ENCODE assay signal across 19 cellular contexts in the genomic region with DNA sequence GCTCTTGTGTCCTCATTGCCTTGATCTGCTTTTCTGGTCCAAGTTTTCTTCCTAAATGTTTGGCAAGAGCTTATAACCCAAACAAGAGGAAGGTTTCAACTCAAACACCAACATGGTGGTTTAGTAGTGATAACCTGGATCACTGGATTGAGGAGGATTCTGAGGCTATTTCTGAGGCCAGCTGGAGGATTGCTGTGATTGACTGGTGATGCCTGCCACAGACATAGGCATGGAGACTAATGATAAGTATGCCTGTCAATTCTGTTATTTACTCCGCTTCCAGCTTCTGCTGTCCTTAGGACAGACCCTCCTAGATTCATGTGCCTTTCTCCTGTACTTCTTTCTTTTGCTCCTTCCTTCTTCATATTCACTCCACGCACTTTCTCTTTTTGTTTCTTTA.
DNase-seq lines count a peak whose midpoint lies in the region; ATAC-seq, FAIRE-seq and TF ChIP-seq lines count a peak whose summit lies in the region.
"Had no signal": no experiment of that assay in that cellular context is flagged by ENCODE, and none has a peak within 500 bp of the region (broad histone marks: within the 10 kb centered on the region; RNA-seq: fewer than 3 reads in every experiment).

No MANE protein-coding gene starts in this region.

- H3K27ac ChIP-seq in H9 (ENCODE audit: insufficient read length, low read depth, low read length) (peak overlapping the region; percentile 61), H1 (ENCODE audit: low read depth, low read length) (peak overlapping the region; percentile 24; the same call in 1 of the 2 replicates), mesodermal cell (ENCODE audit: low read depth, low read length, severe bottlenecking) (peak overlapping the region; percentile 73), substantia nigra (ENCODE audit: low read depth, low read length, poor library complexity, severe bottlenecking) (no peak overlapping the region)
- H3K27ac ChIP-seq: A549, KMS-11 had no signal

- no peak overlapping the region for H2BK20ac ChIP-seq in H9 (ENCODE audit: low read depth, low read length, poor library complexity, severe bottlenecking)
- H2BK20ac ChIP-seq in H1 (ENCODE audit: low read length): no peak overlapping the region

- DNase-seq in H9 (no peak), H1 (ENCODE audit: low read depth in 1 of 2, low spot score in 2 of 2) (no peak), substantia nigra (lab: John Stamatoyannopoulos, UW) (no peak)
- no peak for DNase-seq in activated T-helper 2 cell treated with anti-CD3 and anti-CD28 coated beads, Interferon-gamma antibody, Interleukin-2, Interleukin-4, amounts not matched to agents 10 μg/mL and 5 μg/mL and 100 μg/mL, durations not matched to agents 14 hours and 24 hours and 36 hours (ENCODE audit: low spot score)
- no peak for DNase-seq in NK-92 treated with Interleukin-12 subunit alpha and Interleukin-12 subunit beta, amount 100 ng/mL, for 24 hours (lab: John Stamatoyannopoulos, UW)
- DNase-seq: CD4-positive, CD25-positive, alpha-beta regulatory T cell; DMS79; HCEC 1CT; NCI-H1105 treated with DMSO at 0.1 percent for 48 hours; NCI-H2029 treated with DMSO at 0.1 percent for 48 hours; NCI-H226; NCI-H510A treated with DMSO at 0.1 percent for 48 hours; NCI-H774 had no signal

- no peaks in the 10 kb centered on the region for H3K9me3 Mint-ChIP-seq in H9
- H3K9me3 Mint-ChIP-seq in activated T-helper 2 cell treated with anti-CD3 and anti-CD28 coated beads, Interferon-gamma antibody, Interleukin-2, Interleukin-4, amounts not matched to agents 10 μg/mL and 5 μg/mL and 100 μg/mL, durations not matched to agents 14 hours and 24 hours and 36 hours: no peaks in the 10 kb centered on the region

- H3K18ac ChIP-seq in H9 (ENCODE audit: insufficient read length, low read depth, low read length) (peak overlapping the region; percentile 86), H1 (ENCODE audit: extremely low read depth, low read length) (peak overlapping the region; percentile 64; the same call in 1 of the 2 replicates)

- peak overlapping the region; percentile 85 for H3T11ph ChIP-seq in H9 (ENCODE audit: low read length)

- no peak for TF ChIP-seq RAD21 in H1 (IDR thresholded peaks at IDR 0.05 in 1 of 2, conservative IDR thresholded peaks at IDR 0.05 in 1 of 2; ENCODE audit: low read depth in 2 of 2, low read length in 2 of 2)

- H3K4me2 ChIP-seq in H9 (ENCODE audit: insufficient read depth, insufficient read length, low read length) (no peak overlapping the region), Loucy (ENCODE audit: low read depth, low read length, poor library complexity, severe bottlenecking) (peak overlapping the region; percentile 2), H1 (ENCODE audit: insufficient read depth in 1 of 2, low read depth in 2 of 2, low read length in 2 of 2) (peak overlapping the region; percentile 32 to 46; a peak in 3 of 4 replicates)
- H3K4me2 ChIP-seq: A549, KMS-11 had no signal

- ATAC-seq in HG02588 (IDR thresholded peaks at IDR 0.05; ENCODE audit: unreplicated experiment): no peak
- ATAC-seq: A549, Right ventricle myocardium inferior had no signal

- H2AFZ ChIP-seq in H9 (ENCODE audit: low read length): no peak overlapping the region
- peak overlapping the region; percentile 44; the same call in 1 of the 2 replicates for H2AFZ ChIP-seq in Loucy (ENCODE audit: low read length)
- no peak overlapping the region for H2AFZ ChIP-seq in H1 (ENCODE audit: low read length)

- H2AK5ac ChIP-seq in H9 (ENCODE audit: insufficient read length, low read length) (peak overlapping the region; percentile 51), H1 (ENCODE audit: low read depth, low read length) (peak overlapping the region; percentile 82; the same call in 1 of the 2 replicates)

- H3K9ac ChIP-seq in H9 (ENCODE audit: extremely low read depth, insufficient read length, low read length): no peak overlapping the region
- H3K9ac ChIP-seq in Loucy (ENCODE audit: low read depth, low read length, poor library complexity, severe bottlenecking): no peak overlapping the region
- 0 out of 7 replicates have a peak overlapping the region, but pooled peaks of 1 of the 4 experiments have one; percentile 19 for H3K9ac ChIP-seq in H1 (replicated peaks in 1 of 4; ENCODE audit: extremely low read depth in 1 of 4, low read depth in 3 of 4, low read length in 3 of 4)
- H3K9ac ChIP-seq: KMS-11 had no signal

- no peaks in the 10 kb centered on the region; the same call in 1 of the 2 replicates for H3K27me3 Mint-ChIP-seq in H9 (ENCODE audit: low read depth)
- H3K27me3 Mint-ChIP-seq in activated T-helper 2 cell treated with anti-CD3 and anti-CD28 coated beads, Interferon-gamma antibody, Interleukin-2, Interleukin-4, amounts not matched to agents 10 μg/mL and 5 μg/mL and 100 μg/mL, durations not matched to agents 14 hours and 24 hours and 36 hours (ENCODE audit: low read depth): peaks cover 6% of the 10 kb centered on the region
- H3K27me3 Mint-ChIP-seq: CD4-positive, CD25-positive, alpha-beta regulatory T cell had no signal

- H4K91ac ChIP-seq in H9 (ENCODE audit: insufficient read length, low read depth, low read length) (no peak overlapping the region), H1 (replicated peaks; ENCODE audit: insufficient read length, low read length) (no peak overlapping the region)

- H3K9me2 ChIP-seq in Loucy (replicated peaks; ENCODE audit: low read depth, low read length): no peaks in the 10 kb centered on the region

- peak overlapping the region; percentile 74 to 94 (median 88); a peak in 6 of 7 replicates for H3K27ac Mint-ChIP-seq in H9
- H3K27ac Mint-ChIP-seq in activated T-helper 2 cell treated with anti-CD3 and anti-CD28 coated beads, Interferon-gamma antibody, Interleukin-2, Interleukin-4, amounts not matched to agents 10 μg/mL and 5 μg/mL and 100 μg/mL, durations not matched to agents 14 hours and 24 hours and 36 hours: no peak overlapping the region
- H3K27ac Mint-ChIP-seq: CD4-positive, CD25-positive, alpha-beta regulatory T cell had no signal

- H3K9me3 ChIP-seq in H9 (ENCODE audit: control insufficient read depth, low read depth, low read length): no peaks in the 10 kb centered on the region
- no peaks in the 10 kb centered on the region for H3K9me3 ChIP-seq in Loucy (ENCODE audit: insufficient read depth, low read depth, low read length)
- no peaks in the 10 kb centered on the region for H3K9me3 ChIP-seq in H1 (ENCODE audit: insufficient read depth in 2 of 2, low read depth in 1 of 2, low read length in 1 of 2)
- H3K9me3 ChIP-seq in mesodermal cell (ENCODE audit: control insufficient read depth, low read length): no peaks in the 10 kb centered on the region
- H3K9me3 ChIP-seq: A549 had no signal

- H4K20me1 ChIP-seq in H9 (ENCODE audit: control insufficient read depth, insufficient read depth, insufficient read length): no peaks in the 10 kb centered on the region
- H4K20me1 ChIP-seq in Loucy (ENCODE audit: insufficient read depth, low read length, poor library complexity, severe bottlenecking): no peaks in the 10 kb centered on the region
- no peaks in the 10 kb centered on the region for H4K20me1 ChIP-seq in H1 (replicated peaks in 1 of 2; ENCODE audit: control insufficient read depth in 1 of 2, insufficient read depth in 2 of 2, low read length in 2 of 2)

- CTCF ChIA-PET in H1 (lab: Charles Lee; ENCODE audit: partially characterized antibody): interaction anchor here (0.8 to 3.3 kb wide), 8 partner anchors 10 to 741 kb away, joined by 3 to 14 read pairs (median 3); no protein-coding TSS in a partner anchor

- H3K23me2 ChIP-seq in H9 (ENCODE audit: insufficient read length, low read depth, low read length, poor library complexity, severe bottlenecking) (no peaks in the 10 kb centered on the region), H1 (ENCODE audit: low read depth, low read length) (no peaks in the 10 kb centered on the region)

- H2BK12ac ChIP-seq in H9 (ENCODE audit: insufficient read length, low read depth, low read length) (no peak overlapping the region), H1 (ENCODE audit: low read depth, low read length) (peak overlapping the region; percentile 72)

- intact Hi-C loops in activated T-helper 2 cell treated with anti-CD3 and anti-CD28 coated beads, Interferon-gamma antibody, Interleukin-2, Interleukin-4, amounts not matched to agents 10 μg/mL and 5 μg/mL and 100 μg/mL, durations not matched to agents 14 hours and 24 hours and 36 hours (cut with micrococcal nuclease): no loop called here

- H3K56ac ChIP-seq in H9 (ENCODE audit: insufficient read length, low read depth, low read length) (no peak overlapping the region), H1 (replicated peaks; ENCODE audit: insufficient read length, low read depth, low read length) (no peak overlapping the region)

- H2BK120ac ChIP-seq in H9 (ENCODE audit: low read depth, low read length, poor library complexity, severe bottlenecking): no peak overlapping the region
- H2BK120ac ChIP-seq in H1 (replicated peaks; ENCODE audit: low read depth, low read length): peak overlapping the region; percentile 36

- peaks cover 31 to 36% of the 10 kb centered on the region in 2 experiments for H3K4me1 Mint-ChIP-seq in H9
- no peaks in the 10 kb centered on the region for H3K4me1 Mint-ChIP-seq in activated T-helper 2 cell treated with anti-CD3 and anti-CD28 coated beads, Interferon-gamma antibody, Interleukin-2, Interleukin-4, amounts not matched to agents 10 μg/mL and 5 μg/mL and 100 μg/mL, durations not matched to agents 14 hours and 24 hours and 36 hours (ENCODE audit: low read depth)
- H3K4me1 Mint-ChIP-seq: CD4-positive, CD25-positive, alpha-beta regulatory T cell had no signal

- H3K79me1 ChIP-seq in H9 (ENCODE audit: insufficient read depth, low read depth, low read length, poor library complexity, severe bottlenecking) (no peaks in the 10 kb centered on the region), H1 (ENCODE audit: low read depth, low read length) (no peaks in the 10 kb centered on the region)

- no peak overlapping the region for H2BK15ac ChIP-seq in H9 (ENCODE audit: low read depth, low read length)
- no peak overlapping the region for H2BK15ac ChIP-seq in H1 (ENCODE audit: low read length)

- WGBS in H9 (ENCODE audit: extremely low coverage, insufficient read length, low lambda C conversion rate): no CpG with 5 or more reads among the region's 2 CpGs
- 82% methylated on average over 2 of the region's 2 CpGs; no CpG with 5 or more reads in 1 of the 2 experiments for WGBS in H1 (ENCODE audit: extremely low coverage in 1 of 2, insufficient coverage in 1 of 2, insufficient read length in 1 of 2, insufficient replicate concordance in 2 of 2, low coverage in 1 of 2, low lambda C conversion rate in 2 of 2, missing lambda C conversion rate in 1 of 2), 2 experiments
- WGBS in mesodermal cell (ENCODE audit: insufficient coverage in 2 of 2), 2 experiments: 80 to 95% methylated on average over 2 of the region's 2 CpGs

- POLR2A ChIA-PET in H1 (lab: Charles Lee; ENCODE audit: partially characterized antibody): no interaction called here

- FAIRE-seq in H1 (lab: Jason Lieb, UNC): no peak
- FAIRE-seq: A549 had no signal

- no peak overlapping the region for H3K4me3 ChIP-seq in Loucy (ENCODE audit: low read length, poor library complexity, severe bottlenecking)
- H3K4me3 ChIP-seq in H1 (ENCODE audit: extremely low read depth in 1 of 4, insufficient read depth in 2 of 4, low read depth in 3 of 4, low read length in 4 of 4): no peak overlapping the region; a peak in 1 of 8 replicates
- H3K4me3 ChIP-seq in mesodermal cell (ENCODE audit: extremely low read depth, insufficient read depth, low read length, poor library complexity, severe bottlenecking): no peak overlapping the region
- H3K4me3 ChIP-seq: A549 had no signal

- H3K14ac ChIP-seq in H9 (ENCODE audit: insufficient read depth, low read length): peak overlapping the region; percentile 81; the same call in 1 of the 2 replicates
- H3K14ac ChIP-seq in H1 (ENCODE audit: insufficient read length): no peak overlapping the region

- H3K4me3 Mint-ChIP-seq in H9: peak overlapping the region in 1 of 2 experiments; percentile 27; a peak in 2 of 5 replicates
- no peak overlapping the region for H3K4me3 Mint-ChIP-seq in activated T-helper 2 cell treated with anti-CD3 and anti-CD28 coated beads, Interferon-gamma antibody, Interleukin-2, Interleukin-4, amounts not matched to agents 10 μg/mL and 5 μg/mL and 100 μg/mL, durations not matched to agents 14 hours and 24 hours and 36 hours (ENCODE audit: low read depth)
- H3K4me3 Mint-ChIP-seq: CD4-positive, CD25-positive, alpha-beta regulatory T cell had no signal

- H3K27me3 ChIP-seq in H9 (ENCODE audit: insufficient read depth, low read length) (no peaks in the 10 kb centered on the region), Loucy (ENCODE audit: insufficient read depth, low read length, poor library complexity, severe bottlenecking) (no peaks in the 10 kb centered on the region), H1 (replicated peaks in 1 of 4; ENCODE audit: control insufficient read depth in 3 of 4, extremely low read depth in 1 of 4, insufficient read depth in 3 of 4, low read length in 3 of 4) (no peaks in the 10 kb centered on the region)

- H3K23ac ChIP-seq in H9 (ENCODE audit: insufficient read length, low read depth, low read length): no peak overlapping the region
- no peak overlapping the region for H3K23ac ChIP-seq in H1 (ENCODE audit: insufficient read length)

- H4K5ac ChIP-seq in H9 (ENCODE audit: insufficient read length, low read depth, low read length) (no peak overlapping the region), H1 (ENCODE audit: insufficient read length, low read depth, low read length) (no peak overlapping the region)

- H2BK5ac ChIP-seq in H9 (ENCODE audit: insufficient read length, low read length) (no peak overlapping the region), H1 (ENCODE audit: low read depth, low read length) (peak overlapping the region; percentile 87; the same call in 1 of the 2 replicates)

- no peak for TF ChIP-seq POLR2A in H1 (IDR thresholded peaks at IDR 0.05; ENCODE audit: control extremely low read depth in 1 of 2, low read depth in 2 of 2, low read length in 2 of 2)

- no peak overlapping the region for H4K8ac ChIP-seq in H9 (replicated peaks; ENCODE audit: insufficient read length, low read depth, low read length)
- no peak overlapping the region for H4K8ac ChIP-seq in H1 (ENCODE audit: extremely low read depth, insufficient read depth, low read length)

- no peaks in the 10 kb centered on the region for H3F3A ChIP-seq in Loucy (ENCODE audit: low read depth)

- TF ChIP-seq EP300 in H1 (IDR thresholded peaks at IDR 0.05; ENCODE audit: borderline replicate concordance in 1 of 2, low read depth in 2 of 2, low read length in 2 of 2): no peak

- no peaks in the 10 kb centered on the region for H3K79me2 ChIP-seq in H9 (ENCODE audit: insufficient read depth, low read length)
- no peaks in the 10 kb centered on the region for H3K79me2 ChIP-seq in Loucy (ENCODE audit: insufficient read depth, low read length)
- no peaks in the 10 kb centered on the region for H3K79me2 ChIP-seq in H1 (ENCODE audit: control insufficient read depth in 1 of 2, insufficient read depth in 2 of 2, low read length in 2 of 2)

- no peaks in the 10 kb centered on the region for H3K36me3 Mint-ChIP-seq in H9 (ENCODE audit: insufficient read depth in 1 of 3, low read depth in 3 of 3)
- no peaks in the 10 kb centered on the region for H3K36me3 Mint-ChIP-seq in activated T-helper 2 cell treated with anti-CD3 and anti-CD28 coated beads, Interferon-gamma antibody, Interleukin-2, Interleukin-4, amounts not matched to agents 10 μg/mL and 5 μg/mL and 100 μg/mL, durations not matched to agents 14 hours and 24 hours and 36 hours (ENCODE audit: low read depth)
- H3K36me3 Mint-ChIP-seq: CD4-positive, CD25-positive, alpha-beta regulatory T cell had no signal

- peaks cover 5% of the 10 kb centered on the region; the same call in 1 of the 2 replicates for H3K4me1 ChIP-seq in H9 (ENCODE audit: insufficient read depth, low read length)
- H3K4me1 ChIP-seq in Loucy (ENCODE audit: insufficient read depth, low read length, poor library complexity, severe bottlenecking): peaks cover 10% of the 10 kb centered on the region
- peaks cover 0 to 13% (median 7%) of the 10 kb centered on the region in 4 experiments; a peak in 3 of 7 replicates for H3K4me1 ChIP-seq in H1 (replicated peaks in 1 of 4; ENCODE audit: control insufficient read depth in 3 of 4, insufficient read depth in 4 of 4, low read length in 3 of 4)
- H3K4me1 ChIP-seq in mesodermal cell (ENCODE audit: control insufficient read depth, insufficient read depth, low read length, poor library complexity, severe bottlenecking): peaks cover 31% of the 10 kb centered on the region
- H3K4me1 ChIP-seq: A549 had no signal

- H3K4ac ChIP-seq in H9 (ENCODE audit: low read depth, low read length) (no peak overlapping the region; the same call in 1 of the 2 replicates), H1 (replicated peaks; ENCODE audit: insufficient read length, low read depth, low read length) (no peak overlapping the region)

- H3K36me3 ChIP-seq in Loucy (ENCODE audit: insufficient read depth, low read length) (no peaks in the 10 kb centered on the region), H1 (ENCODE audit: control insufficient read depth in 2 of 4, insufficient read depth in 4 of 4, low read length in 3 of 4) (no peaks in the 10 kb centered on the region), mesodermal cell (ENCODE audit: control insufficient read depth, insufficient read depth, low read length) (no peaks in the 10 kb centered on the region)

- TF ChIP-seq CTCF in H9 (conservative IDR thresholded peaks at IDR 0.05) (no peak), Loucy (conservative IDR thresholded peaks at IDR 0.05; ENCODE audit: low read length) (no peak), H1 (IDR thresholded peaks at IDR 0.05; ENCODE audit: control extremely low read depth in 1 of 3, insufficient read depth in 1 of 3, low read depth in 1 of 3, low read length in 3 of 3) (no peak)
